In genomic region chr2:127359520-127359919, GRCh38 we compare ENCODE assay signal across 22 cellular contexts. TPM values are rescaled to one million over a fixed set of nuclear protein-coding genes. Genes with fewer than 3 reads are reported as not detected.
"Had no signal": no experiment of that assay in that cellular context is flagged by ENCODE, and none has a peak within 500 bp of the region (broad histone marks: within the 10 kb centered on the region; RNA-seq: fewer than 3 reads in every experiment).

No MANE protein-coding gene starts in this region.

- H3K4me3 Mint-ChIP-seq: activated CD4-positive, alpha-beta T cell treated with anti-CD3 and anti-CD28 coated beads for 36 hours; activated CD8-positive, alpha-beta T cell treated with anti-CD3 and anti-CD28 coated beads for 36 hours; activated naive CD4-positive, alpha-beta T cell treated with anti-CD3 and anti-CD28 coated beads for 36 hours; immature natural killer cell; T-cell had no signal

- H3K27ac ChIP-seq: coronary artery, gastrocnemius medialis, suprapubic skin, upper lobe of left lung, VCaP had no signal

- H3K27me3 ChIP-seq: gastrocnemius medialis, suprapubic skin, upper lobe of left lung had no signal

- H3K27ac Mint-ChIP-seq: activated CD4-positive, alpha-beta T cell treated with anti-CD3 and anti-CD28 coated beads for 36 hours; activated CD8-positive, alpha-beta T cell treated with anti-CD3 and anti-CD28 coated beads for 36 hours; activated naive CD4-positive, alpha-beta T cell treated with anti-CD3 and anti-CD28 coated beads for 36 hours had no signal

- H3K9me3 Mint-ChIP-seq: activated CD8-positive, alpha-beta T cell treated with anti-CD3 and anti-CD28 coated beads for 36 hours; activated naive CD4-positive, alpha-beta T cell treated with anti-CD3 and anti-CD28 coated beads for 36 hours; immature natural killer cell; T-cell had no signal

- H3K27me3 Mint-ChIP-seq: activated CD4-positive, alpha-beta T cell treated with anti-CD3 and anti-CD28 coated beads for 36 hours; activated CD8-positive, alpha-beta T cell treated with anti-CD3 and anti-CD28 coated beads for 36 hours; naive thymus-derived CD4-positive, alpha-beta T cell; T-cell had no signal

- H3K4me2 ChIP-seq: smooth muscle cell had no signal

- H3K4me3 ChIP-seq: coronary artery, gastrocnemius medialis, lung, smooth muscle cell, suprapubic skin, upper lobe of left lung had no signal

- H3K36me3 ChIP-seq: gastrocnemius medialis, suprapubic skin, upper lobe of left lung had no signal

- ATAC-seq: activated CD4-positive, alpha-beta T cell treated with anti-CD3 and anti-CD28 coated beads for 36 hours; activated CD8-positive, alpha-beta T cell treated with anti-CD3 and anti-CD28 coated beads for 36 hours; gastrocnemius medialis; naive thymus-derived CD4-positive, alpha-beta T cell; right cardiac atrium; T-cell had no signal

- H3K9me3 ChIP-seq: gastrocnemius medialis, suprapubic skin, upper lobe of left lung had no signal

- H3K36me3 Mint-ChIP-seq: immature natural killer cell had no signal

- DNase-seq: activated CD4-positive, alpha-beta T cell treated with anti-CD3 and anti-CD28 coated beads for 36 hours; activated CD8-positive, alpha-beta memory T cell treated with anti-CD3 and anti-CD28 coated beads, Interleukin-2, amount 50 U/mL, for 4 hours; activated CD8-positive, alpha-beta T cell treated with anti-CD3 and anti-CD28 coated beads for 36 hours; activated naive CD4-positive, alpha-beta T cell treated with anti-CD3 and anti-CD28 coated beads for 36 hours; caudate nucleus; effector CD4-positive, alpha-beta T cell; gastrocnemius medialis; hippocampal formation; immature natural killer cell; naive thymus-derived CD4-positive, alpha-beta T cell; nucleus accumbens; right cardiac atrium; stimulated activated naive CD4-positive, alpha-beta T cell; T-cell; upper lobe of left lung had no signal

RNA-seq across cellular contexts. Expression of gene PROC, which starts 58.7 kb away (rescaled TPM):
- total RNA-seq: activated CD4-positive, alpha-beta T cell treated with anti-CD3 and anti-CD28 coated beads for 36 hours; activated CD8-positive, alpha-beta T cell treated with anti-CD3 and anti-CD28 coated beads for 36 hours; activated naive CD4-positive, alpha-beta T cell treated with anti-CD3 and anti-CD28 coated beads for 36 hours; fibroblast of lung; posterior vena cava; right cardiac atrium had no signal
- polyA plus RNA-seq: fibroblast of lung; naive thymus-derived CD4-positive, alpha-beta T cell had no signal
